In the genomic region with DNA sequence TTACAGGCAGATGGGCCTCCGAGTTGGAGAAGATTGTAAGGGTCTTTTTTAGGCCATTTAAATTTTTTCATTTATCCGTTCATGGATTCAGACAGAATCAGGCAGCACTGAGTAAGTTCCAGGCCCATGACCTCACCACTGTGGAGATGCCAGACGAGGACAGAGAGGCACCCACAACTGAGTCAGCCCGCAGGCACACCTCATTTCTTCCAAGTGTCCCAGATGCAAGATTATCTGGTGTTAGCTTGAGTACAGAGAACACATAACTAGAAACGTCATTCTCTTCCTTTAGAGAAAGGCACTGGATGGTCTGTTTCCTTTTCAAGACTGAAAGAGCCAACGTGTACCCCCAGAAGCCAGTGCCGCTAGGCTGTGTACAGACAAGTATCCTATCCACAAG, we compare ENCODE assay signal across 1 cellular context.
TF ChIP-seq lines count a peak whose summit lies in the region.

No MANE protein-coding gene starts in this region.

TF ChIP-seq in IMR-90, 13 proteins besides CTCF, POLR2A, EP300 and RAD21:
- peak; percentile 72; the same call in 1 of the 2 replicates for TF ChIP-seq BHLHE40 (IDR thresholded peaks at IDR 0.05; ENCODE audit: low read depth, low read length)
- 0 out of 2 replicates have a peak, but pooled peaks have one; percentile 5 for TF ChIP-seq MAFK (IDR thresholded peaks at IDR 0.05; ENCODE audit: low read depth, low read length)
- no peak for TF ChIP-seq RFX5 (IDR thresholded peaks at IDR 0.05; ENCODE audit: low read depth, low read length)
- TF ChIP-seq SMC3 (IDR thresholded peaks at IDR 0.05; ENCODE audit: low read depth, low read length): no peak
- TF ChIP-seq CEBPB (IDR thresholded peaks at IDR 0.05; ENCODE audit: low read depth, low read length): no peak
- TF ChIP-seq NFE2L2 (IDR thresholded peaks at IDR 0.05; ENCODE audit: low read depth, low read length): no peak
- TF ChIP-seq MAZ (IDR thresholded peaks at IDR 0.05; ENCODE audit: borderline replicate concordance, low read depth, low read length): peak; percentile 43; the same call in 1 of the 2 replicates
- TF ChIP-seq MXI1 (IDR thresholded peaks at IDR 0.05; ENCODE audit: borderline replicate concordance, low read depth, low read length): 0 out of 2 replicates have a peak, but pooled peaks have one; percentile 28
- no peak for TF ChIP-seq USF2 (IDR thresholded peaks at IDR 0.05; ENCODE audit: low read depth, low read length)
- no peak for TF ChIP-seq CHD1 (IDR thresholded peaks at IDR 0.05; ENCODE audit: low read depth, low read length)
- TF ChIP-seq, protein P1, sequence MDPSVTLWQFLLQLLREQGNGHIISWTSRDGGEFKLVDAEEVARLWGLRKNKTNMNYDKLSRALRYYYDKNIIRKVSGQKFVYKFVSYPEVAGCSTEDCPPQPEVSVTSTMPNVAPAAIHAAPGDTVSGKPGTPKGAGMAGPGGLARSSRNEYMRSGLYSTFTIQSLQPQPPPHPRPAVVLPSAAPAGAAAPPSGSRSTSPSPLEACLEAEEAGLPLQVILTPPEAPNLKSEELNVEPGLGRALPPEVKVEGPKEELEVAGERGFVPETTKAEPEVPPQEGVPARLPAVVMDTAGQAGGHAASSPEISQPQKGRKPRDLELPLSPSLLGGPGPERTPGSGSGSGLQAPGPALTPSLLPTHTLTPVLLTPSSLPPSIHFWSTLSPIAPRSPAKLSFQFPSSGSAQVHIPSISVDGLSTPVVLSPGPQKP (IDR thresholded peaks at IDR 0.05; ENCODE audit: borderline replicate concordance, low read depth, low read length): no peak
- TF ChIP-seq FOS (IDR thresholded peaks at IDR 0.05; ENCODE audit: low read depth, low read length): peak; percentile 78
- TF ChIP-seq RCOR1 (IDR thresholded peaks at IDR 0.05; ENCODE audit: insufficient replicate concordance, low read length): no peak
